ENCODE assay signal across 26 cellular contexts in genomic region chr2:6990871-6991270, GRCh38.
"Had no signal": no experiment of that assay in that cellular context is flagged by ENCODE, and none has a peak within 500 bp of the region (broad histone marks: within the 10 kb centered on the region; RNA-seq: fewer than 3 reads in every experiment).

No MANE protein-coding gene starts in this region.

- FAIRE-seq: islet of Langerhans, kidney, urothelium cell line had no signal

- H3K36me3 ChIP-seq: left lung, lower lobe of right lung, right atrium auricular region, suprapubic skin, thoracic aorta, tibial artery, upper lobe of right lung had no signal

- H3K27ac ChIP-seq: left lung, lower lobe of right lung, parathyroid adenoma, psoas muscle, right atrium auricular region, skin epidermis, suprapubic skin, thoracic aorta, tibial artery, upper lobe of right lung had no signal

- ATAC-seq: left colon; left lung; lower lobe of right lung; naive thymus-derived CD8-positive, alpha-beta T cell; psoas muscle; sciatic nerve; stimulated activated memory B cell treated with anti-CD40 and anti-IgM and Interleukin-4, amounts not matched to agents 10 μg/mL and 1 μg/mL and 100 μg/mL, for 72 hours; stimulated activated naive CD8-positive, alpha-beta T cell treated with anti-CD3 and anti-CD28 coated beads, Interleukin-15, amount 100 ng/mL, for 72 hours; upper lobe of right lung had no signal

- H3K27me3 ChIP-seq: left lung, right atrium auricular region, suprapubic skin, tibial artery, upper lobe of right lung had no signal

- H3K4me3 ChIP-seq: left lung, lower lobe of right lung, psoas muscle, right atrium auricular region, skin epidermis, suprapubic skin, thoracic aorta, tibial artery, upper lobe of right lung had no signal

- H3K9me3 ChIP-seq: left lung, lower lobe of right lung, psoas muscle, right atrium auricular region, suprapubic skin, thoracic aorta, tibial artery, upper lobe of right lung had no signal

- H3K9ac ChIP-seq: parathyroid adenoma had no signal

- H2AFZ ChIP-seq: parathyroid adenoma had no signal

- DNase-seq: hypothalamus; immature natural killer cell; kidney; left colon; left lung; lower lobe of right lung; mammary epithelial cell; mesenchymal stem cell; naive thymus-derived CD8-positive, alpha-beta T cell; nucleus accumbens; psoas muscle; stimulated activated CD4-positive, alpha-beta T cell treated with anti-CD3 and anti-CD28 coated beads, Interleukin-4, amount 100 ng/mL, for 24 hours; stimulated activated naive CD4-positive, alpha-beta T cell treated with Interleukin-2 at 50 U/mL for 16 hours; stimulated activated naive CD8-positive, alpha-beta T cell treated with anti-CD3 and anti-CD28 coated beads, Interleukin-15, amount 100 ng/mL, for 72 hours; tibial artery; trophoblast cell; upper lobe of right lung had no signal
